ENCODE assay signal across 7 cellular contexts in genomic region chr10:32938554-32939061, GRCh38. TPM values are rescaled to one million over a fixed set of nuclear protein-coding genes. Genes with fewer than 3 reads are reported as not detected.
DNase-seq lines count a peak whose midpoint lies in the region; ATAC-seq and TF ChIP-seq lines count a peak whose summit lies in the region.

No MANE protein-coding gene starts in this region.

- H2AK5ac ChIP-seq in IMR-90 (ENCODE audit: low read depth, low read length) = peak overlapping the region; percentile 77

- DNase-seq in IMR-90 (no peak), activated B cell treated with CpG ODN at 0.5 μM for 24 hours (no peak), right cardiac atrium (peak; percentile 53 to 78 (median 77)), skeletal muscle cell (ENCODE audit: low read depth) (no peak), RPMI8226 (no peak)

- peak overlapping the region; percentile 63 for H2BK5ac ChIP-seq in IMR-90 (ENCODE audit: low read depth, low read length, poor library complexity, severe bottlenecking)

- peak overlapping the region; percentile 91 for H3K23ac ChIP-seq in IMR-90 (ENCODE audit: low read depth, low read length)

- H2BK120ac ChIP-seq in IMR-90 (ENCODE audit: low read depth, low read length) = peak overlapping the region; percentile 67

- H4K91ac ChIP-seq in IMR-90 (ENCODE audit: insufficient read depth, low read depth, low read length) = peak overlapping the region; percentile 65

- H2AK9ac ChIP-seq in IMR-90 (replicated peaks; ENCODE audit: low read depth, low read length, poor library complexity) = peak overlapping the region; percentile 51

- H2AFZ ChIP-seq in IMR-90 (replicated peaks; ENCODE audit: low read length, poor library complexity) = peak overlapping the region; percentile 10

- H3K4ac ChIP-seq in IMR-90 (ENCODE audit: low read depth, low read length) = peak overlapping the region; percentile 64

- 26% methylated on average over 10 of the region's 14 CpGs; no CpG with 5 or more reads in 1 of the 2 experiments for WGBS in IMR-90 (ENCODE audit: extremely low coverage in 2 of 2, insufficient read length in 1 of 2), 2 experiments
- WGBS in right cardiac atrium = 17% methylated on average over 14 of the region's 14 CpGs

- POLR2A ChIA-PET in IMR-90 (lab: Charles Lee; ENCODE audit: unreplicated experiment) (no interaction called here), activated B cell treated with CpG ODN at 0.5 μM for 24 hours (lab: Charles Lee) (no interaction called here)

- no peaks in the 10 kb centered on the region for H3K27me3 Mint-ChIP-seq in activated B cell treated with CpG ODN at 0.5 μM for 24 hours

- H2BK20ac ChIP-seq in IMR-90 (ENCODE audit: low read depth, low read length) = peak overlapping the region; percentile 5; the same call in 1 of the 2 replicates

- H3K9me3 ChIP-seq in IMR-90 (ENCODE audit: control insufficient read depth, insufficient read depth, low read length) = no peaks in the 10 kb centered on the region
- H3K9me3 ChIP-seq in right cardiac atrium (ENCODE audit: control insufficient read depth, low read length) = no peaks in the 10 kb centered on the region

- H3K27ac ChIP-seq in IMR-90 (ENCODE audit: insufficient read depth, low read length) (peak overlapping the region; percentile 94), right cardiac atrium (ENCODE audit: low read length) (peak overlapping the region; percentile 90)

- CTCF ChIA-PET in IMR-90 (lab: Yijun Ruan, JAX) (no interaction called here), activated B cell treated with CpG ODN at 0.5 μM for 24 hours (lab: Charles Lee) (no interaction called here)

- intact Hi-C loops in IMR-90 (cut with micrococcal nuclease) (no loop called here), activated B cell treated with CpG ODN at 0.5 μM for 24 hours (cut with micrococcal nuclease) (loop anchor here (2.0 to 5.0 kb wide), 3 partner anchors 16 to 70 kb away; no protein-coding TSS in a partner anchor), right cardiac atrium (cut with DNase I) (loop anchor here in 1 of 4 donors (10.0 kb wide), 1 partner anchor 66 kb away; no protein-coding TSS in a partner anchor)

- peaks cover 58% of the 10 kb centered on the region for H3K4me1 Mint-ChIP-seq in activated B cell treated with CpG ODN at 0.5 μM for 24 hours

- dilution Hi-C loops in IMR-90 (cut with HindIII; ENCODE audit: low sequenced_read_pairs, unreplicated experiment) = no loop called here

- H3K18ac ChIP-seq in IMR-90 (ENCODE audit: low read depth, low read length) = peak overlapping the region; percentile 42

- peak overlapping the region; percentile 44; the same call in 1 of the 2 replicates for H3K56ac ChIP-seq in IMR-90 (ENCODE audit: extremely low read depth, insufficient read depth, low read length)

- H3K27ac Mint-ChIP-seq in activated B cell treated with CpG ODN at 0.5 μM for 24 hours = peak overlapping the region; percentile 65

- no peak for TF ChIP-seq CTCF in IMR-90 (conservative IDR thresholded peaks at IDR 0.05; ENCODE audit: low read depth, low read length)
- no peak for TF ChIP-seq CTCF in activated B cell treated with CpG ODN at 0.5 μM for 24 hours (IDR thresholded peaks at IDR 0.05)

- peak overlapping the region; percentile 77 for H3K14ac ChIP-seq in IMR-90 (replicated peaks; ENCODE audit: low read depth, low read length)

- H4K8ac ChIP-seq in IMR-90 (ENCODE audit: low read depth in 2 of 2, low read length in 2 of 2) = peak overlapping the region; percentile 15 to 82

- H3K79me1 ChIP-seq in IMR-90 (ENCODE audit: low read depth in 1 of 2, low read length in 2 of 2) = peaks cover 0 to 36% of the 10 kb centered on the region in 2 experiments; a peak in 2 of 4 replicates

- H3K27me3 ChIP-seq in IMR-90 (ENCODE audit: control insufficient read depth, insufficient read depth, low read length) (no peaks in the 10 kb centered on the region), right cardiac atrium (ENCODE audit: control insufficient read depth, insufficient read depth) (no peaks in the 10 kb centered on the region)

- H3K36me3 ChIP-seq in IMR-90 (ENCODE audit: control insufficient read depth, insufficient read depth, low read length) = peaks cover 10% of the 10 kb centered on the region

- in situ Hi-C loops in IMR-90 (cut with MboI; ENCODE audit: low sequenced_read_pairs) = no loop called here

- peak overlapping the region; percentile 26 for H3K4me3 Mint-ChIP-seq in activated B cell treated with CpG ODN at 0.5 μM for 24 hours

- H3K9me3 Mint-ChIP-seq in activated B cell treated with CpG ODN at 0.5 μM for 24 hours = no peaks in the 10 kb centered on the region

- no peak for TF ChIP-seq POLR2A in IMR-90 (IDR thresholded peaks at IDR 0.05; ENCODE audit: low read depth, low read length)

- peak overlapping the region; percentile 73 for H3K4me2 ChIP-seq in IMR-90 (ENCODE audit: low read depth, low read length)

- peak overlapping the region; percentile 35; the same call in 2 of the 3 replicates for H2BK15ac ChIP-seq in IMR-90 (ENCODE audit: low read depth, low read length)

- H3K4me1 ChIP-seq in IMR-90 (ENCODE audit: control insufficient read depth, insufficient read depth, low read length) (peaks cover 34% of the 10 kb centered on the region), right cardiac atrium (ENCODE audit: control insufficient read depth, insufficient read depth, low read length) (peaks cover 22% of the 10 kb centered on the region)

- no TSS peak for BruUV-seq in IMR-90 (replicated peaks; lab: Mats Ljungman, UMichigan)

- peak; percentile 13 for ATAC-seq in IMR-90 (ENCODE audit: low read depth)
- ATAC-seq in activated B cell treated with CpG ODN at 0.5 μM for 24 hours (ENCODE audit: low read depth) = no peak
- peak; percentile 73 to 75 for ATAC-seq in right cardiac atrium
- ATAC-seq in HG03139 (IDR thresholded peaks at IDR 0.05; ENCODE audit: unreplicated experiment) = no peak
- ATAC-seq in HG02981 (IDR thresholded peaks at IDR 0.05; ENCODE audit: unreplicated experiment) = no peak

- peak overlapping the region; percentile 67 for H3K9ac ChIP-seq in IMR-90 (ENCODE audit: low read depth, low read length)

- peaks cover 95% of the 10 kb centered on the region for H4K20me1 ChIP-seq in IMR-90 (ENCODE audit: insufficient read depth, low read length)

- peak overlapping the region; percentile 1; the same call in 1 of the 2 replicates for H3K4me3 ChIP-seq in IMR-90 (ENCODE audit: insufficient read depth, low read depth, low read length)
- no peak overlapping the region for H3K4me3 ChIP-seq in right cardiac atrium (ENCODE audit: low read length)
- H3K4me3 ChIP-seq in skeletal muscle cell (ENCODE audit: low read depth, low read length) = peak overlapping the region; percentile 10

- no peak for TF ChIP-seq RAD21 in IMR-90 (IDR thresholded peaks at IDR 0.05; ENCODE audit: low read length)

- peak overlapping the region; percentile 28; the same call in 1 of the 2 replicates for H4K5ac ChIP-seq in IMR-90 (ENCODE audit: low read depth, low read length)

- H3K36me3 Mint-ChIP-seq in activated B cell treated with CpG ODN at 0.5 μM for 24 hours (ENCODE audit: low read depth) = peaks cover 25% of the 10 kb centered on the region

- peaks cover 31% of the 10 kb centered on the region for H3K9me1 ChIP-seq in IMR-90 (ENCODE audit: insufficient read depth, low read length)

TF ChIP-seq in IMR-90, 13 proteins besides CTCF, POLR2A, EP300 and RAD21:
- TF ChIP-seq NFE2L2 (IDR thresholded peaks at IDR 0.05; ENCODE audit: low read depth, low read length) (no peak), USF2 (IDR thresholded peaks at IDR 0.05; ENCODE audit: low read depth, low read length) (no peak), RCOR1 (IDR thresholded peaks at IDR 0.05; ENCODE audit: insufficient replicate concordance, low read length) (no peak), MAZ (IDR thresholded peaks at IDR 0.05; ENCODE audit: borderline replicate concordance, low read depth, low read length) (no peak), MXI1 (IDR thresholded peaks at IDR 0.05; ENCODE audit: borderline replicate concordance, low read depth, low read length) (no peak), BHLHE40 (IDR thresholded peaks at IDR 0.05; ENCODE audit: low read depth, low read length) (no peak), MAFK (IDR thresholded peaks at IDR 0.05; ENCODE audit: low read depth, low read length) (no peak), CEBPB (IDR thresholded peaks at IDR 0.05; ENCODE audit: low read depth, low read length) (no peak), CHD1 (IDR thresholded peaks at IDR 0.05; ENCODE audit: low read depth, low read length) (no peak), FOS (IDR thresholded peaks at IDR 0.05; ENCODE audit: low read depth, low read length) (no peak), ELK1 (IDR thresholded peaks at IDR 0.05; ENCODE audit: borderline replicate concordance, low read depth, low read length) (no peak), SMC3 (IDR thresholded peaks at IDR 0.05; ENCODE audit: low read depth, low read length) (no peak), RFX5 (IDR thresholded peaks at IDR 0.05; ENCODE audit: low read depth, low read length) (no peak)

RNA-seq across cellular contexts. Expression of gene ITGB1, which starts 19.4 kb away (rescaled TPM):
- total RNA-seq in IMR-90 (2012; rRNA removed) (1,331 and 2,388 TPM in 2 replicates), activated B cell treated with CpG ODN at 0.5 μM for 24 hours (80.3 and 87.4 TPM in 2 replicates), right cardiac atrium (100 to 1,000 TPM; 453 to 583 (median 494) TPM)
- polyA plus RNA-seq in IMR-90 (2012; rRNA removed) (1,631 and 2,066 TPM in 2 replicates), right cardiac atrium (259 TPM)
- polyA plus RNA-seq in IMR-90 (2012; cell fraction: cytosol; rRNA removed) = 248 and 281 TPM in 2 replicates
- polyA plus RNA-seq in IMR-90 (2012; cell fraction: nucleus; rRNA removed; ENCODE audit: low replicate concordance) = 53.9 and 506 TPM in 2 replicates

Comparison
In these comparisons a context has a peak if more than half of its experiments do, and no peak if none do; other contexts are left out.
1. ATAC-seq: peak in IMR-90 (single experiment) and right cardiac atrium (2 of 2); none in activated B cell treated with CpG ODN at 0.5 μM for 24 hours (single experiment), HG03139 (single experiment) and HG02981 (single experiment).
2. DNase-seq: peak in right cardiac atrium (3 of 3); none in IMR-90 (single experiment), activated B cell treated with CpG ODN at 0.5 μM for 24 hours (single experiment), skeletal muscle cell (single experiment) and RPMI8226 (single experiment).